2 cellular contexts compared by ENCODE assay signal in the genomic region with DNA sequence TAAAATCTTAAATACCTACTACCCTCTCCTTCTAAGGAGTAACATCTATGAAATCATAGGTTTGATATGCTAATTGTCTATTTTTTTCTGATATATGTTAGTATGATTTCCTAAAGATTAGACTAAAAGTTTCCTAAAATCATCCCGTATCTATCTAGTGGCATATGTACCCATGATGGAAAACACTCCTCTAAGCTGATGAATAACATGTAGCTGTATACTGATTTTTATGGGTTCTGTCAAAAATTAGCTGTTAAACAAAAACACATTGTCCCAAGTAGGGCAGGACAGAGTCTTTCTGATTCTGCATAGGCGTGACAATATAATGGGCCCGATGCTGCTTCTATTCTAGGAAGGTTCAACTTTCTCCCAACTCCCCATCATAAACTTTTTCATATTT.
TF ChIP-seq lines count a peak whose summit lies in the region.

No MANE protein-coding gene starts in this region.

TF ChIP-seq in SK-N-SH, 30 proteins besides CTCF, POLR2A, EP300 and RAD21 (continued from another document):
- TF ChIP-seq, protein P1, sequence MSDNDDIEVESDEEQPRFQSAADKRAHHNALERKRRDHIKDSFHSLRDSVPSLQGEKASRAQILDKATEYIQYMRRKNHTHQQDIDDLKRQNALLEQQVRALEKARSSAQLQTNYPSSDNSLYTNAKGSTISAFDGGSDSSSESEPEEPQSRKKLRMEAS (IDR thresholded peaks at IDR 0.05; ENCODE audit: low read depth) = no peak
- TF ChIP-seq MEF2A (IDR thresholded peaks at IDR 0.05; ENCODE audit: borderline replicate concordance, low read depth) = no peak
- no peak for TF ChIP-seq FOSL2 (IDR thresholded peaks at IDR 0.05; ENCODE audit: borderline replicate concordance, low read depth)
- TF ChIP-seq CHD2 (IDR thresholded peaks at IDR 0.05; ENCODE audit: low read length, partially characterized antibody) = peak; percentile 61
- no peak for TF ChIP-seq FOXJ3 (CRISPR knock-in tag; IDR thresholded peaks at IDR 0.05)
- no peak for TF ChIP-seq SIN3A (IDR thresholded peaks at IDR 0.05; ENCODE audit: borderline replicate concordance, low read depth, low read length)
- peak; percentile 83 for TF ChIP-seq RCOR1 (IDR thresholded peaks at IDR 0.05; ENCODE audit: low read length)
- no peak for TF ChIP-seq TEAD4 (IDR thresholded peaks at IDR 0.05; ENCODE audit: borderline replicate concordance, insufficient read depth)
- TF ChIP-seq NFIC (IDR thresholded peaks at IDR 0.05; ENCODE audit: borderline replicate concordance) = no peak
- TF ChIP-seq SMC3 (IDR thresholded peaks at IDR 0.05; ENCODE audit: low read depth, low read length) = no peak
- TF ChIP-seq, protein P2, sequence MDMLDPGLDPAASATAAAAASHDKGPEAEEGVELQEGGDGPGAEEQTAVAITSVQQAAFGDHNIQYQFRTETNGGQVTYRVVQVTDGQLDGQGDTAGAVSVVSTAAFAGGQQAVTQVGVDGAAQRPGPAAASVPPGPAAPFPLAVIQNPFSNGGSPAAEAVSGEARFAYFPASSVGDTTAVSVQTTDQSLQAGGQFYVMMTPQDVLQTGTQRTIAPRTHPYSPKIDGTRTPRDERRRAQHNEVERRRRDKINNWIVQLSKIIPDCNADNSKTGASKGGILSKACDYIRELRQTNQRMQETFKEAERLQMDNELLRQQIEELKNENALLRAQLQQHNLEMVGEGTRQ (IDR thresholded peaks at IDR 0.05; ENCODE audit: borderline replicate concordance, low read depth, low read length) = no peak
- TF ChIP-seq FOXM1 (IDR thresholded peaks at IDR 0.05; ENCODE audit: low read depth) = no peak
- TF ChIP-seq RXRA (IDR thresholded peaks at IDR 0.05; ENCODE audit: borderline replicate concordance, low read depth) = no peak

TF ChIP-seq in SK-N-SH treated with all-trans-retinoic acid at 6 μM for 48 hours, 23 proteins besides CTCF, POLR2A, EP300 and RAD21 (continued from another document):
- TF ChIP-seq ZFP30 (CRISPR knock-in tag; IDR thresholded peaks at IDR 0.05) = no peak
- no peak for TF ChIP-seq BACH2 (CRISPR knock-in tag; IDR thresholded peaks at IDR 0.05; ENCODE audit: borderline replicate concordance)
- TF ChIP-seq, protein P3, sequence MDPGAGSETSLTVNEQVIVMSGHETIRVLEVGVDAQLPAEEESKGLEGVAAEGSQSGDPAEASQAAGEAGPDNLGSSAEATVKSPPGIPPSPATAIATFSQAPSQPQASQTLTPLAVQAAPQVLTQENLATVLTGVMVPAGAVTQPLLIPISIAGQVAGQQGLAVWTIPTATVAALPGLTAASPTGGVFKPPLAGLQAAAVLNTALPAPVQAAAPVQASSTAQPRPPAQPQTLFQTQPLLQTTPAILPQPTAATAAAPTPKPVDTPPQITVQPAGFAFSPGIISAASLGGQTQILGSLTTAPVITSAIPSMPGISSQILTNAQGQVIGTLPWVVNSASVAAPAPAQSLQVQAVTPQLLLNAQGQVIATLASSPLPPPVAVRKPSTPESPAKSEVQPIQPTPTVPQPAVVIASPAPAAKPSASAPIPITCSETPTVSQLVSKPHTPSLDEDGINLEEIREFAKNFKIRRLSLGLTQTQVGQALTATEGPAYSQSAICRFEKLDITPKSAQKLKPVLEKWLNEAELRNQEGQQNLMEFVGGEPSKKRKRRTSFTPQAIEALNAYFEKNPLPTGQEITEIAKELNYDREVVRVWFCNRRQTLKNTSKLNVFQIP (CRISPR knock-in tag; IDR thresholded peaks at IDR 0.05; ENCODE audit: borderline replicate concordance, low read depth) = no peak
- no peak for TF ChIP-seq ZNF8 (CRISPR knock-in tag; IDR thresholded peaks at IDR 0.05)
- TF ChIP-seq, protein P4, sequence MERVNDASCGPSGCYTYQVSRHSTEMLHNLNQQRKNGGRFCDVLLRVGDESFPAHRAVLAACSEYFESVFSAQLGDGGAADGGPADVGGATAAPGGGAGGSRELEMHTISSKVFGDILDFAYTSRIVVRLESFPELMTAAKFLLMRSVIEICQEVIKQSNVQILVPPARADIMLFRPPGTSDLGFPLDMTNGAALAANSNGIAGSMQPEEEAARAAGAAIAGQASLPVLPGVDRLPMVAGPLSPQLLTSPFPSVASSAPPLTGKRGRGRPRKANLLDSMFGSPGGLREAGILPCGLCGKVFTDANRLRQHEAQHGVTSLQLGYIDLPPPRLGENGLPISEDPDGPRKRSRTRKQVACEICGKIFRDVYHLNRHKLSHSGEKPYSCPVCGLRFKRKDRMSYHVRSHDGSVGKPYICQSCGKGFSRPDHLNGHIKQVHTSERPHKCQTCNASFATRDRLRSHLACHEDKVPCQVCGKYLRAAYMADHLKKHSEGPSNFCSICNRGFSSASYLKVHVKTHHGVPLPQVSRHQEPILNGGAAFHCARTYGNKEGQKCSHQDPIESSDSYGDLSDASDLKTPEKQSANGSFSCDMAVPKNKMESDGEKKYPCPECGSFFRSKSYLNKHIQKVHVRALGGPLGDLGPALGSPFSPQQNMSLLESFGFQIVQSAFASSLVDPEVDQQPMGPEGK (CRISPR knock-in tag; IDR thresholded peaks at IDR 0.05; ENCODE audit: borderline replicate concordance) = no peak
- TF ChIP-seq ZNF565 (CRISPR knock-in tag; conservative IDR thresholded peaks at IDR 0.05; ENCODE audit: low read depth) = no peak
- TF ChIP-seq TOX (CRISPR knock-in tag; IDR thresholded peaks at IDR 0.05; ENCODE audit: borderline replicate concordance) = no peak
- TF ChIP-seq ISL1 (CRISPR knock-in tag; IDR thresholded peaks at IDR 0.05) = no peak
- no peak for TF ChIP-seq ZC3H10 (CRISPR knock-in tag; IDR thresholded peaks at IDR 0.05)
- TF ChIP-seq, protein P5, sequence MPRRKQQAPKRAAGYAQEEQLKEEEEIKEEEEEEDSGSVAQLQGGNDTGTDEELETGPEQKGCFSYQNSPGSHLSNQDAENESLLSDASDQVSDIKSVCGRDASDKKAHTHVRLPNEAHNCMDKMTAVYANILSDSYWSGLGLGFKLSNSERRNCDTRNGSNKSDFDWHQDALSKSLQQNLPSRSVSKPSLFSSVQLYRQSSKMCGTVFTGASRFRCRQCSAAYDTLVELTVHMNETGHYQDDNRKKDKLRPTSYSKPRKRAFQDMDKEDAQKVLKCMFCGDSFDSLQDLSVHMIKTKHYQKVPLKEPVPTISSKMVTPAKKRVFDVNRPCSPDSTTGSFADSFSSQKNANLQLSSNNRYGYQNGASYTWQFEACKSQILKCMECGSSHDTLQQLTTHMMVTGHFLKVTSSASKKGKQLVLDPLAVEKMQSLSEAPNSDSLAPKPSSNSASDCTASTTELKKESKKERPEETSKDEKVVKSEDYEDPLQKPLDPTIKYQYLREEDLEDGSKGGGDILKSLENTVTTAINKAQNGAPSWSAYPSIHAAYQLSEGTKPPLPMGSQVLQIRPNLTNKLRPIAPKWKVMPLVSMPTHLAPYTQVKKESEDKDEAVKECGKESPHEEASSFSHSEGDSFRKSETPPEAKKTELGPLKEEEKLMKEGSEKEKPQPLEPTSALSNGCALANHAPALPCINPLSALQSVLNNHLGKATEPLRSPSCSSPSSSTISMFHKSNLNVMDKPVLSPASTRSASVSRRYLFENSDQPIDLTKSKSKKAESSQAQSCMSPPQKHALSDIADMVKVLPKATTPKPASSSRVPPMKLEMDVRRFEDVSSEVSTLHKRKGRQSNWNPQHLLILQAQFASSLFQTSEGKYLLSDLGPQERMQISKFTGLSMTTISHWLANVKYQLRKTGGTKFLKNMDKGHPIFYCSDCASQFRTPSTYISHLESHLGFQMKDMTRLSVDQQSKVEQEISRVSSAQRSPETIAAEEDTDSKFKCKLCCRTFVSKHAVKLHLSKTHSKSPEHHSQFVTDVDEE (CRISPR knock-in tag; IDR thresholded peaks at IDR 0.05) = peak; percentile 13; the same call in 1 of the 2 replicates
- TF ChIP-seq ZFP3 (CRISPR knock-in tag; IDR thresholded peaks at IDR 0.05) = no peak
- TF ChIP-seq, protein P6, sequence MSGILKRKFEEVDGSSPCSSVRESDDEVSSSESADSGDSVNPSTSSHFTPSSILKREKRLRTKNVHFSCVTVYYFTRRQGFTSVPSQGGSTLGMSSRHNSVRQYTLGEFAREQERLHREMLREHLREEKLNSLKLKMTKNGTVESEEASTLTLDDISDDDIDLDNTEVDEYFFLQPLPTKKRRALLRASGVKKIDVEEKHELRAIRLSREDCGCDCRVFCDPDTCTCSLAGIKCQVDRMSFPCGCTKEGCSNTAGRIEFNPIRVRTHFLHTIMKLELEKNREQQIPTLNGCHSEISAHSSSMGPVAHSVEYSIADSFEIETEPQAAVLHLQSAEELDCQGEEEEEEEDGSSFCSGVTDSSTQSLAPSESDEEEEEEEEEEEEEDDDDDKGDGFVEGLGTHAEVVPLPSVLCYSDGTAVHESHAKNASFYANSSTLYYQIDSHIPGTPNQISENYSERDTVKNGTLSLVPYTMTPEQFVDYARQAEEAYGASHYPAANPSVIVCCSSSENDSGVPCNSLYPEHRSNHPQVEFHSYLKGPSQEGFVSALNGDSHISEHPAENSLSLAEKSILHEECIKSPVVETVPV (CRISPR knock-in tag; IDR thresholded peaks at IDR 0.05) = no peak
- TF ChIP-seq OSR1 (CRISPR knock-in tag; IDR thresholded peaks at IDR 0.05) = no peak
- no peak for TF ChIP-seq ZNF70 (CRISPR knock-in tag; IDR thresholded peaks at IDR 0.05)
- no peak for TF ChIP-seq SNAI2 (CRISPR knock-in tag; IDR thresholded peaks at IDR 0.05)
